ENCODE assay signal across 16 cellular contexts in genomic region chr16:83785455-83785854, GRCh38. TPM values are rescaled to one million over a fixed set of nuclear protein-coding genes. Genes with fewer than 3 reads are reported as not detected.
DNase-seq lines count a peak whose midpoint lies in the region; ATAC-seq, FAIRE-seq and TF ChIP-seq lines count a peak whose summit lies in the region.
"Had no signal": no experiment of that assay in that cellular context is flagged by ENCODE, and none has a peak within 500 bp of the region (broad histone marks: within the 10 kb centered on the region; RNA-seq: fewer than 3 reads in every experiment).

No MANE protein-coding gene starts in this region.

- no peak overlapping the region for H3K4me2 ChIP-seq in HepG2 (ENCODE audit: low read depth, low read length)

- H4K20me1 ChIP-seq in HepG2 (ENCODE audit: insufficient read depth, low read length) = no peaks in the 10 kb centered on the region
- H4K20me1 ChIP-seq: BLaER1 treated with 17β-estradiol and CSF1 and Interleukin-3, amounts not matched to agents 10 nM and 100 nM had no signal

- ATAC-seq in HepG2 = no peak
- ATAC-seq in right lobe of liver = no peak
- ATAC-seq in GM19023 (IDR thresholded peaks at IDR 0.05; ENCODE audit: unreplicated experiment) = no peak
- ATAC-seq: CD8-positive, alpha-beta T cell had no signal

- CTCF ChIA-PET in HepG2 (lab: Yijun Ruan, JAX; ENCODE audit: low intra/inter-chr PET ratio, low total read pairs) = no interaction called here

- no peak overlapping the region for H3K9ac ChIP-seq in HepG2 (ENCODE audit: insufficient read depth, low read depth, low read length)
- H3K9ac ChIP-seq: BLaER1 treated with 17β-estradiol and CSF1 and Interleukin-3, amounts not matched to agents 10 nM and 100 nM had no signal

- H3K27me3 ChIP-seq in HepG2 (ENCODE audit: control insufficient read depth in 1 of 2, insufficient read depth in 2 of 2, low read length in 2 of 2) (peaks cover 0 to 22% of the 10 kb centered on the region in 2 experiments; a peak in 1 of 5 replicates), right lobe of liver (no peaks in the 10 kb centered on the region), bronchial epithelial cell (ENCODE audit: control insufficient read depth, insufficient read depth, low read length) (no peaks in the 10 kb centered on the region)
- H3K27me3 ChIP-seq: BLaER1 treated with 17β-estradiol and CSF1 and Interleukin-3, amounts not matched to agents 10 nM and 100 nM had no signal

- TF ChIP-seq EP300 in HepG2 (IDR thresholded peaks at IDR 0.05; ENCODE audit: low read depth in 2 of 2, low read length in 2 of 2) = no peak
- TF ChIP-seq EP300 in HepG2 (CRISPR knock-in tag; IDR thresholded peaks at IDR 0.05; ENCODE audit: borderline replicate concordance) = no peak

- no peaks in the 10 kb centered on the region for H3K79me2 ChIP-seq in HepG2 (ENCODE audit: insufficient read depth, low read length)

- in situ Hi-C loops in HepG2 (cut with HindIII; ENCODE audit: extremely low pct_ligation_motif_present, low pct_unique_long_range_greater_than_20kb) = no loop called here

- no TSS peak for BruUV-seq in HepG2 (replicated peaks; lab: Mats Ljungman, UMichigan)

- H3K9me3 ChIP-seq in HepG2 (ENCODE audit: low read length) = no peaks in the 10 kb centered on the region
- H3K9me3 ChIP-seq in right lobe of liver = no peaks in the 10 kb centered on the region
- H3K9me3 ChIP-seq: BLaER1 treated with 17β-estradiol and CSF1 and Interleukin-3, amounts not matched to agents 10 nM and 100 nM; HAP-1 had no signal

- WGBS in HepG2 (ENCODE audit: low lambda C conversion rate) = 25% methylated on average over 2 of the region's 2 CpGs
- WGBS in right lobe of liver (ENCODE audit: insufficient coverage, low coverage, low lambda C conversion rate, missing lambda C conversion rate) = 38% methylated on average over 1 of the region's 2 CpGs

- TF ChIP-seq RAD21 in HepG2 (CRISPR knock-in tag; IDR thresholded peaks at IDR 0.05) = no peak

- no peak for FAIRE-seq in HepG2 (lab: Jason Lieb, UNC)
- FAIRE-seq in bronchial epithelial cell (lab: Jason Lieb, UNC) = peak; percentile 92
- peak; percentile 20 for FAIRE-seq in urothelium cell line (lab: Jason Lieb, UNC)

- H3K27ac ChIP-seq in HepG2 (ENCODE audit: extremely low read length, insufficient read depth, low read length) (no peak overlapping the region), right lobe of liver (no peak overlapping the region)
- H3K27ac ChIP-seq: 22Rv1; BLaER1 treated with 17β-estradiol and CSF1 and Interleukin-3, amounts not matched to agents 10 nM and 100 nM had no signal

- TF ChIP-seq POLR2A in HepG2 (IDR thresholded peaks at IDR 0.05; ENCODE audit: insufficient read depth in 1 of 2, low read depth in 2 of 2, low read length in 2 of 2) (no peak), right lobe of liver (IDR thresholded peaks at IDR 0.05) (no peak)

- DNase-seq in HepG2 (ENCODE audit: low spot score) = no peak
- DNase-seq in right lobe of liver = no peak
- DNase-seq in bronchial epithelial cell (ENCODE audit: low read depth) = no peak
- DNase-seq in iris pigment epithelial cell (ENCODE audit: low read depth) = peak; percentile 29
- no peak for DNase-seq in urothelium cell line (ENCODE audit: low spot score)
- no peak for DNase-seq in T-helper 9 cell
- no peak for DNase-seq in AG08396 (ENCODE audit: low spot score)
- DNase-seq: Calu3; CD8-positive, alpha-beta T cell; DMS79 treated with DMSO at 0.1 percent for 48 hours; GF-D8; KBM-7 had no signal

- H3K4me3 ChIP-seq in HepG2 (replicated peaks in 1 of 3; ENCODE audit: insufficient read depth in 1 of 3, low read depth in 2 of 3, low read length in 3 of 3) (no peak overlapping the region), right lobe of liver (no peak overlapping the region), bronchial epithelial cell (ENCODE audit: low read depth, low read length) (no peak overlapping the region)
- H3K4me3 ChIP-seq: BLaER1 treated with 17β-estradiol and CSF1 and Interleukin-3, amounts not matched to agents 10 nM and 100 nM; HAP-1 had no signal

- H3K4me1 ChIP-seq in HepG2 (ENCODE audit: insufficient read depth, low read length) (no peaks in the 10 kb centered on the region), right lobe of liver (peaks cover 0 to 2% (median 0%) of the 10 kb centered on the region in 4 donors)
- H3K4me1 ChIP-seq: HAP-1 had no signal

- intact Hi-C loops in HepG2 (cut with micrococcal nuclease; ENCODE audit: unreplicated experiment) = no loop called here
- intact Hi-C loops in right lobe of liver (cut with DNase I) = no loop called here

- POLR2A ChIA-PET in HepG2 (lab: Yijun Ruan, JAX) = no interaction called here

- H2AFZ ChIP-seq in HepG2 (ENCODE audit: low read length) = no peak overlapping the region

- TF ChIP-seq CTCF in HepG2 (CRISPR knock-in tag; IDR thresholded peaks at IDR 0.05) (no peak), right lobe of liver (IDR thresholded peaks at IDR 0.05) (no peak), bronchial epithelial cell (IDR thresholded peaks at IDR 0.05; ENCODE audit: insufficient read depth, low read length, severe bottlenecking) (no peak)

- H3K36me3 ChIP-seq in HepG2 (replicated peaks in 1 of 2; ENCODE audit: control insufficient read depth in 1 of 2, insufficient read depth in 2 of 2, low read length in 2 of 2) (no peaks in the 10 kb centered on the region), right lobe of liver (no peaks in the 10 kb centered on the region), bronchial epithelial cell (ENCODE audit: control insufficient read depth, insufficient read depth, low read length) (no peaks in the 10 kb centered on the region)
- H3K36me3 ChIP-seq: BLaER1 treated with 17β-estradiol and CSF1 and Interleukin-3, amounts not matched to agents 10 nM and 100 nM; HAP-1 had no signal

TF ChIP-seq in HepG2, 621 proteins besides CTCF, POLR2A, EP300 and RAD21 (continues in another document):
- TF ChIP-seq ZNF205 (CRISPR knock-in tag; IDR thresholded peaks at IDR 0.05) = no peak
- no peak for TF ChIP-seq ZNF781 (CRISPR knock-in tag; IDR thresholded peaks at IDR 0.05; ENCODE audit: borderline replicate concordance, not compliant biosample characterization)
- TF ChIP-seq AFF4 (CRISPR knock-in tag; IDR thresholded peaks at IDR 0.05) = no peak
- TF ChIP-seq NFE2L2 (IDR thresholded peaks at IDR 0.05; ENCODE audit: low read length) = 0 out of 2 replicates have a peak, but pooled peaks have one; percentile 36
- TF ChIP-seq GTF3A (CRISPR knock-in tag; conservative IDR thresholded peaks at IDR 0.05) = no peak
- TF ChIP-seq SATB2 (CRISPR knock-in tag; IDR thresholded peaks at IDR 0.05) = no peak
- TF ChIP-seq CREBL2 (CRISPR knock-in tag; IDR thresholded peaks at IDR 0.05; ENCODE audit: borderline replicate concordance) = no peak

RNA-seq across cellular contexts. Expression of gene HSBP1, which starts 22.3 kb away (rescaled TPM):
- total RNA-seq in HepG2 (2016; rRNA removed; fragmentation: Illumina TruSeq; extraction: Trizol) = 292 and 469 TPM in 2 replicates
- 90.0 and 120 TPM in 2 replicates for total RNA-seq in HepG2 (2016; cell fraction: cytosol; rRNA removed; fragmentation: Illumina TruSeq; extraction: Trizol; ENCODE audit: low read depth)
- 306 and 489 TPM in 2 replicates for total RNA-seq in HepG2 (2016; cell fraction: insoluble cytoplasmic fraction; rRNA removed; fragmentation: Illumina TruSeq; extraction: Trizol)
- total RNA-seq in HepG2 (2016; cell fraction: membrane; rRNA removed; fragmentation: Illumina TruSeq; extraction: Trizol) = 174 and 189 TPM in 2 replicates
- 120 and 128 TPM in 2 replicates for total RNA-seq in HepG2 (2016; cell fraction: nucleus; rRNA removed; fragmentation: Illumina TruSeq; extraction: Trizol)
- polyA plus RNA-seq in HepG2 (2011; rRNA removed) = 209 and 249 TPM in 2 replicates
- polyA plus RNA-seq in HepG2 (2011; cell fraction: cytosol; rRNA removed) = 65.8 and 77.6 TPM in 2 replicates
- polyA plus RNA-seq in HepG2 (2011; cell fraction: nucleus; rRNA removed) = 38.6 and 45.2 TPM in 2 replicates
- 219 and 268 TPM in 2 replicates for polyA plus RNA-seq in HepG2 (2012)
- 132 and 186 TPM in 2 replicates for polyA plus RNA-seq in HepG2 (2016; cell fraction: cytosol; fragmentation: Illumina TruSeq; extraction: Trizol; ENCODE audit: low read depth)
- polyA plus RNA-seq in HepG2 (2016; cell fraction: insoluble cytoplasmic fraction; fragmentation: Illumina TruSeq; extraction: Trizol; ENCODE audit: low read depth) = 432 and 474 TPM in 2 replicates
- polyA plus RNA-seq in HepG2 (2016; cell fraction: membrane; fragmentation: Illumina TruSeq; extraction: Trizol; ENCODE audit: low read depth) = 169 and 214 TPM in 2 replicates
- polyA plus RNA-seq in HepG2 (2016; cell fraction: nucleus; fragmentation: Illumina TruSeq; extraction: Trizol; ENCODE audit: insufficient read depth, low read depth) = 174 and 214 TPM in 2 replicates
- 34.2 and 39.9 TPM in 2 replicates for polyA minus RNA-seq in HepG2 (2011; rRNA and poly(A)+ RNA removed; ENCODE audit: low replicate concordance)
- 36.2 and 37.8 TPM in 2 replicates for polyA minus RNA-seq in HepG2 (2011; cell fraction: cytosol; rRNA and poly(A)+ RNA removed)
- polyA minus RNA-seq in HepG2 (2011; cell fraction: nucleus; rRNA and poly(A)+ RNA removed) = 26.5 and 28.5 TPM in 2 replicates
- total RNA-seq in right lobe of liver = 10 to 100 TPM in 4 of 6 experiments, 1 to 10 TPM in 2; 5.6 to 46.2 (median 35.2) TPM
- total RNA-seq in bronchial epithelial cell = 20.0 and 152 TPM in 2 replicates
